7 cellular contexts compared by ENCODE assay signal in the genomic region with DNA sequence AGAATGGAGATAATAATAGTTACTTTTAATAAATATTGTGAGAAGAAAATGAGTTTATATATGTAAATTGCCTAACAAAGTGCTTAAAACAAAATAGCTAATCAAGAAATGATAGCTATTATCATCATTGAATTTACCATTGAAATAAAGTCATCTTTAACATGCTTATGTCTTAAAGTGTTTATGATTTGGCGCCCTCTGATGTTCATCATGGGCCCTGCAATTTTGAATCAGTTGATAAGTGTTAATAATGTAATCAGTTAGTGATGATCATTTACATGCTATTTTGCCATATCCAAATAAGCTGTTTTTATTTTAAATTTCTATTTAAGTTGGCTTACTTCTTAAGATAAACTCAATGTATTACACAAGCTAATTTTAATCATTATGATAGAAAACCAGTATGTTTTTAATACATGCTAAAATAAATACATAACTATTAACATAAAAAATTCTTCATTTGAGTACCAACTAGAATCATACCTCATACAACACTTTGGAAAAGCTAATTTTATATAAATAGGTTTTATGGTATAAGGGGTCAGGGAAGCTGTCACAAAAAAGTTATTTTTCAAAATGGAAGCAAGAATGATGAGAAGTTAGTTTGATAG. TPM values are rescaled to one million over a fixed set of nuclear protein-coding genes. Genes with fewer than 3 reads are reported as not detected.
A peak's percentile ranks its signal among the peaks of the same experiment; 100 is the strongest.
DNase-seq lines count a peak whose midpoint lies in the region; ATAC-seq and TF ChIP-seq lines count a peak whose summit lies in the region.

No MANE protein-coding gene starts in this region.

- DNase-seq in adipocyte (ENCODE audit: low read depth) (peak; percentile 88), hepatocyte (ENCODE audit: low spot score) (peak; percentile 66)
- DNase-seq in stimulated activated CD4-positive, alpha-beta T cell treated with anti-CD3 and anti-CD28 coated beads, Interleukin-2, amount 100 ng/mL, for 24 hours = peak; percentile 50 to 57

- H3K9me3 ChIP-seq in OCI-LY1 (ENCODE audit: low read length) (peaks cover 4% of the 10 kb centered on the region; the same call in 1 of the 2 replicates), adipocyte (ENCODE audit: control insufficient read depth, low read length) (peaks cover 29% of the 10 kb centered on the region), hepatocyte (ENCODE audit: low read depth) (peaks cover 14% of the 10 kb centered on the region)

- H4K20me1 ChIP-seq in OCI-LY1 (ENCODE audit: insufficient read depth, low read length) (no peaks in the 10 kb centered on the region), hepatocyte (ENCODE audit: insufficient read depth, poor library complexity, severe bottlenecking) (no peaks in the 10 kb centered on the region)

- no peak overlapping the region for H3K9ac ChIP-seq in OCI-LY1 (ENCODE audit: low read length)
- no peak overlapping the region for H3K9ac ChIP-seq in adipocyte (ENCODE audit: low read length)

- H3K4me2 ChIP-seq in OCI-LY1 (ENCODE audit: low read length) = no peak overlapping the region
- no peak overlapping the region for H3K4me2 ChIP-seq in hepatocyte

- H3K27me3 ChIP-seq in OCI-LY1 (ENCODE audit: insufficient read depth, low read length) = no peaks in the 10 kb centered on the region
- no peaks in the 10 kb centered on the region for H3K27me3 ChIP-seq in adipocyte (replicated peaks; ENCODE audit: control insufficient read depth, insufficient read depth, low read length)
- no peaks in the 10 kb centered on the region for H3K27me3 ChIP-seq in hepatocyte

- peak; percentile 46; the same call in 2 of the 3 replicates for TF ChIP-seq CTCF in GM12872 (IDR thresholded peaks at IDR 0.05; ENCODE audit: insufficient read depth, low read depth, low read length)
- peak; percentile 80 for TF ChIP-seq CTCF in OCI-LY1 (IDR thresholded peaks at IDR 0.05; ENCODE audit: low read length)
- TF ChIP-seq CTCF in hepatocyte (IDR thresholded peaks at IDR 0.05; ENCODE audit: poor library complexity) = peak; percentile 91

- H3K4me3 ChIP-seq in OCI-LY1 (ENCODE audit: low read depth, low read length, poor library complexity, severe bottlenecking) (no peak overlapping the region), adipocyte (ENCODE audit: low read length) (no peak overlapping the region), hepatocyte (no peak overlapping the region)

- 4% methylated on average over 1 of the region's 1 CpG for WGBS in hepatocyte (ENCODE audit: low lambda C conversion rate, missing lambda C conversion rate)

- no peaks in the 10 kb centered on the region for H3K36me3 ChIP-seq in OCI-LY1 (ENCODE audit: insufficient read depth, low read length)
- no peaks in the 10 kb centered on the region for H3K36me3 ChIP-seq in adipocyte (ENCODE audit: control insufficient read depth, insufficient read depth, low read length, severe bottlenecking)
- no peaks in the 10 kb centered on the region for H3K36me3 ChIP-seq in hepatocyte (replicated peaks; ENCODE audit: insufficient read depth, low read depth)

- H3K27ac ChIP-seq in OCI-LY1 (ENCODE audit: low read depth, low read length, poor library complexity, severe bottlenecking) (no peak overlapping the region), hepatocyte (no peak overlapping the region)

- no peaks in the 10 kb centered on the region for H3F3A ChIP-seq in OCI-LY1 (ENCODE audit: insufficient read depth, low read length)

- H2AFZ ChIP-seq in OCI-LY1 (ENCODE audit: low read length) (no peak overlapping the region), hepatocyte (no peak overlapping the region)

- H3K9me2 ChIP-seq in OCI-LY1 (ENCODE audit: low read depth, low read length) = no peaks in the 10 kb centered on the region
- H3K9me2 ChIP-seq in hepatocyte (replicated peaks; ENCODE audit: insufficient read depth) = no peaks in the 10 kb centered on the region

- H3K4me1 ChIP-seq in OCI-LY1 (ENCODE audit: insufficient read depth, low read length, severe bottlenecking) (no peaks in the 10 kb centered on the region), adipocyte (ENCODE audit: control insufficient read depth, insufficient read depth, low read length) (peaks cover 3% of the 10 kb centered on the region), hepatocyte (ENCODE audit: insufficient read depth) (no peaks in the 10 kb centered on the region)

- H3K79me2 ChIP-seq in OCI-LY1 (ENCODE audit: insufficient read depth, low read length) (no peaks in the 10 kb centered on the region), hepatocyte (no peaks in the 10 kb centered on the region)

- peak; percentile 59 for ATAC-seq in HG03442 (IDR thresholded peaks at IDR 0.05; ENCODE audit: unreplicated experiment)
- ATAC-seq in HG03439 (IDR thresholded peaks at IDR 0.05; ENCODE audit: unreplicated experiment) = no peak

RNA-seq across cellular contexts. Expression of a gene that starts 39.2 kb away (rescaled TPM):
- 182 and 197 TPM in 2 replicates for total RNA-seq in hepatocyte
- 171 and 190 TPM in 2 replicates for polyA plus RNA-seq in hepatocyte
